In genomic region chr7:28723336-28723735, GRCh38 we compare ENCODE assay signal across 15 cellular contexts.
DNase-seq lines count a peak whose midpoint lies in the region; ATAC-seq and TF ChIP-seq lines count a peak whose summit lies in the region.
"Had no signal": no experiment of that assay in that cellular context is flagged by ENCODE, and none has a peak within 500 bp of the region (broad histone marks: within the 10 kb centered on the region; RNA-seq: fewer than 3 reads in every experiment).

No MANE protein-coding gene starts in this region.

- TF ChIP-seq POLR2A in upper lobe of left lung (IDR thresholded peaks at IDR 0.05), result no peak

- no peak for TF ChIP-seq EP300 in upper lobe of left lung (IDR thresholded peaks at IDR 0.05)

- no peaks in the 10 kb centered on the region for H3K36me3 Mint-ChIP-seq in neural crest cell (ENCODE audit: low read depth)

- H3K4me1 ChIP-seq in left ventricle myocardium inferior, result peaks cover 47% of the 10 kb centered on the region
- H3K4me1 ChIP-seq in upper lobe of left lung, result peaks cover 0 to 8% (median 1%) of the 10 kb centered on the region in 4 donors

- intact Hi-C loops in left ventricle myocardium inferior (cut with micrococcal nuclease) (no loop called here), cardiac septum (cut with DNase I) (no loop called here), dorsolateral prefrontal cortex (cut with DNase I) (no loop called here)

- 94 to 97% methylated on average over 9 of the region's 9 CpGs for WGBS in upper lobe of left lung, 2 donors

- H3K27ac ChIP-seq in left ventricle myocardium inferior (replicated peaks) (peak overlapping the region; percentile 45), dorsolateral prefrontal cortex (peak overlapping the region in 57 of 59 donors; percentile 10 to 92 (median 71)), upper lobe of left lung (no peak overlapping the region)
- H3K27ac ChIP-seq: C4-2B had no signal

- H3K27me3 ChIP-seq in left ventricle myocardium inferior (ENCODE audit: low read depth), result no peaks in the 10 kb centered on the region
- no peaks in the 10 kb centered on the region for H3K27me3 ChIP-seq in dorsolateral prefrontal cortex
- H3K27me3 ChIP-seq in upper lobe of left lung, result no peaks in the 10 kb centered on the region

- H3K27ac Mint-ChIP-seq in neural crest cell (ENCODE audit: unreplicated experiment), result peak overlapping the region; percentile 97

- no peak for ATAC-seq in upper lobe of left lung (ENCODE audit: low FRiP score in 2 of 2)
- ATAC-seq: K562 had no signal

- DNase-seq in left ventricle myocardium inferior (no peak), cardiac septum (ENCODE audit: low spot score) (no peak), dorsolateral prefrontal cortex (peak in 6 of 10 donors; percentile 46 to 73 (median 59)), neural crest cell (ENCODE audit: low read depth, low spot score) (no peak), DMS79 treated with DMSO at 0.1 percent for 48 hours (lab: John Stamatoyannopoulos, UW) (no peak), upper lobe of left lung (no peak), NCI-H446 (lab: John Stamatoyannopoulos, UW) (no peak)
- DNase-seq in stimulated activated CD4-positive, alpha-beta T cell treated with anti-CD3 and anti-CD28 coated beads, Interleukin-4, amount 100 ng/mL, for 24 hours, result no peak
- DNase-seq: DMS 273 treated with DMSO at 0.1 percent for 48 hours, GF-D8, NCI-H146, SHP77, SK-N-SH had no signal

- peaks cover 35% of the 10 kb centered on the region for H3K4me1 Mint-ChIP-seq in neural crest cell

- no peaks in the 10 kb centered on the region for H3K27me3 Mint-ChIP-seq in neural crest cell (ENCODE audit: low read depth)

- H3K36me3 ChIP-seq in left ventricle myocardium inferior (peaks cover 34% of the 10 kb centered on the region), upper lobe of left lung (peaks cover 0 to 11% (median 0%) of the 10 kb centered on the region in 4 donors)

- H3K9me3 ChIP-seq in left ventricle myocardium inferior (replicated peaks), result no peaks in the 10 kb centered on the region
- no peaks in the 10 kb centered on the region for H3K9me3 ChIP-seq in upper lobe of left lung
- H3K9me3 ChIP-seq: SK-N-SH had no signal

- no peak overlapping the region for H3K4me3 Mint-ChIP-seq in neural crest cell

- H3K9me3 Mint-ChIP-seq in neural crest cell, result no peaks in the 10 kb centered on the region

- TF ChIP-seq CTCF in left ventricle myocardium inferior (IDR thresholded peaks at IDR 0.05; ENCODE audit: borderline replicate concordance) (no peak), dorsolateral prefrontal cortex (IDR thresholded peaks at IDR 0.05 in 54 of 56, conservative IDR thresholded peaks at IDR 0.05 in 2 of 56; ENCODE audit: low read depth in 1 of 56, partially characterized antibody in 56 of 56) (no peak), neural crest cell (conservative IDR thresholded peaks at IDR 0.05) (no peak), upper lobe of left lung (IDR thresholded peaks at IDR 0.05) (no peak)

- H3K4me3 ChIP-seq in left ventricle myocardium inferior (no peak overlapping the region), dorsolateral prefrontal cortex (peak overlapping the region in 2 of 59 donors; percentile 7 to 20), upper lobe of left lung (no peak overlapping the region)
- H3K4me3 ChIP-seq: K562 had no signal

Comparison
In these comparisons a context has a peak if more than half of its experiments do, and no peak if none do; other contexts are left out.
1. DNase-seq: peak in dorsolateral prefrontal cortex (6 of 10); none in left ventricle myocardium inferior (single experiment), cardiac septum (single experiment), neural crest cell (single experiment), DMS79 treated with DMSO at 0.1 percent for 48 hours (single experiment), upper lobe of left lung (0 of 2), stimulated activated CD4-positive, alpha-beta T cell treated with anti-CD3 and anti-CD28 coated beads, Interleukin-4, amount 100 ng/mL, for 24 hours (single experiment) and NCI-H446 (0 of 2).
2. H3K27ac ChIP-seq: peak in left ventricle myocardium inferior (single experiment) and dorsolateral prefrontal cortex (57 of 59); none in upper lobe of left lung (0 of 4).